ENCODE assay signal across 9 cellular contexts in the genomic region with DNA sequence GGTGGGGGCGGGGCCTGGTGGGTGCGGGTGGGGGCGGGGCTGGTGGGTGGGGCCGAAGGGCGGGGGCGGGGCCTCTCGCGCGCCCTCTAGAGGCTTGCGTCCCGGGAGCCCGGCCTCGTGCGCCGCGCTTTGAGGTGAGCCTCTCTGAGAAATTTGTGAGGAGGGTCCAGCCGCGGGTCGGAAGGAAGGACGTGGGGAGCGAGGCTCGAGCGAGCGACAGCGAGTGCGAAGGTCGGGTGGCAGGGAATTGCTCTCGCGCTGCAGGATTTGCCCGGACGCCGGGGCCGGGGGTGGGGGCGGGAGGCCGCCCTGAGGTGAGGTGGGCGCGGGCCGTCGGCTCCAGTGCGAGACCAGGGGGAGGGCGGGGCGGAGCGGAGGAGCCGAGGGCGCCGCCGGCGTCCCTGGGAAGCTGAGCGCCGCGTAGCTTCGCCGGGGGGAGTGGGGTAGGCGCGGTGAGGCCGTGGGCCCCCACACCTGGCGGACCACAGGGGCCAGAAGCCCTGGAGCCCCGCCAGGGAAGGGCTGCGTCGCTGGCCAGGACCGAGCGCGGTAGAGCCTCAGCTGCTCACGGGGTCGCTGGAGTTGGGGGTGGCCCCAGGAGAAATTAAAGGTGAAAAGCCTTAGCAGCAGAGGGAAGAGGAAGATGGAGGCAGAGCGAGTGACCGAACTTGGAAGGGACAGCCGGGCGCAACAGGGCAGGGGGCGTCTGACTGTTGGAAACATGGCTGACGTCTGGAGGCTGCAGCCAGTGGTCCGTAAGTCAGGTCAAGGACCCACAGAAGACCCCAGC. TPM values are rescaled to one million over a fixed set of nuclear protein-coding genes. Genes with fewer than 3 reads are reported as not detected.
DNase-seq lines count a peak whose midpoint lies in the region; FAIRE-seq and TF ChIP-seq lines count a peak whose summit lies in the region.
"Had no signal": no experiment of that assay in that cellular context is flagged by ENCODE, and none has a peak within 500 bp of the region (broad histone marks: within the 10 kb centered on the region; RNA-seq: fewer than 3 reads in every experiment).

No MANE protein-coding gene starts in this region.

- peak overlapping the region; percentile 97 for H3K4me3 Mint-ChIP-seq in T-helper 1 cell treated with Interleukin-12 subunit alpha and Interleukin-12 subunit beta and Interleukin-4 antibody, amounts not matched to agents 30 μg/mL and 1 μg/mL, for 36 hours

- no peaks in the 10 kb centered on the region for H3K9me3 Mint-ChIP-seq in T-helper 1 cell treated with Interleukin-12 subunit alpha and Interleukin-12 subunit beta and Interleukin-4 antibody, amounts not matched to agents 30 μg/mL and 1 μg/mL, for 36 hours

- peaks cover 6% of the 10 kb centered on the region for H3K79me1 ChIP-seq in neuronal stem cell (ENCODE audit: low read depth, low read length)

- H3K4ac ChIP-seq in neuronal stem cell (ENCODE audit: low read length): peak overlapping the region; percentile 28

- H3K18ac ChIP-seq in neuronal stem cell (ENCODE audit: low read length): peak overlapping the region; percentile 99

- no peak for FAIRE-seq in RCC 7860 (lab: Jason Lieb, UNC)
- FAIRE-seq: colon had no signal

- peak overlapping the region; percentile 83 to 96 (median 90) for H3K27ac ChIP-seq in esophagus squamous epithelium
- peak overlapping the region; percentile 70 for H3K27ac ChIP-seq in neuronal stem cell (replicated peaks; ENCODE audit: low read length)

- H2BK15ac ChIP-seq in neuronal stem cell (ENCODE audit: low read length): peak overlapping the region; percentile 72

- peak overlapping the region; percentile 73 for H2BK120ac ChIP-seq in neuronal stem cell (ENCODE audit: low read depth, low read length)

- peaks cover 37% of the 10 kb centered on the region for H3K36me3 Mint-ChIP-seq in T-helper 1 cell treated with Interleukin-12 subunit alpha and Interleukin-12 subunit beta and Interleukin-4 antibody, amounts not matched to agents 30 μg/mL and 1 μg/mL, for 36 hours (ENCODE audit: low read depth)

- WGBS in esophagus squamous epithelium, 2 donors: 12 to 18% methylated on average over 6 to 15 of the region's 72 CpGs
- no CpG with 5 or more reads among the region's 72 CpGs for WGBS in neuronal stem cell (ENCODE audit: extremely low coverage in 2 of 2, insufficient read length in 2 of 2, insufficient replicate concordance in 1 of 2), 2 donors

- H3K23ac ChIP-seq in neuronal stem cell (ENCODE audit: low read depth, low read length, poor library complexity): peak overlapping the region; percentile 39

- H3K4me1 ChIP-seq in ES-I3 (ENCODE audit: insufficient read depth, low read length) (0 out of 2 replicates have a peak, but pooled peaks cover 3% of the 10 kb centered on the region), esophagus squamous epithelium (peaks cover 20 to 53% (median 28%) of the 10 kb centered on the region in 3 donors), neuronal stem cell (ENCODE audit: control insufficient read depth in 2 of 2, insufficient read depth in 1 of 2, low read depth in 1 of 2, low read length in 2 of 2) (peaks cover 19 to 21% of the 10 kb centered on the region in 2 donors)

- H3K4me2 ChIP-seq in neuronal stem cell (ENCODE audit: insufficient read depth, low read length, poor library complexity, severe bottlenecking): peak overlapping the region; percentile 88

- TF ChIP-seq CTCF in GM20000 (IDR thresholded peaks at IDR 0.05; ENCODE audit: extremely low read depth, missing control alignments): peak; percentile 34
- peak; percentile 20 to 63 (median 58) for TF ChIP-seq CTCF in esophagus squamous epithelium (IDR thresholded peaks at IDR 0.05)

- H3K9ac ChIP-seq in ES-I3 (ENCODE audit: low read depth, low read length): peak overlapping the region; percentile 86
- peak overlapping the region; percentile 63 for H3K9ac ChIP-seq in neuronal stem cell (ENCODE audit: low read depth, low read length, poor library complexity)

- peak overlapping the region; percentile 67 to 98 (median 75) for H3K4me3 ChIP-seq in esophagus squamous epithelium
- H3K4me3 ChIP-seq in neuronal stem cell (ENCODE audit: low read length in 2 of 2): peak overlapping the region; percentile 49 to 80

- H3K27me3 Mint-ChIP-seq in T-helper 1 cell treated with Interleukin-12 subunit alpha and Interleukin-12 subunit beta and Interleukin-4 antibody, amounts not matched to agents 30 μg/mL and 1 μg/mL, for 36 hours (ENCODE audit: low read depth): no peaks in the 10 kb centered on the region

- peak overlapping the region; percentile 86 for H2AFZ ChIP-seq in neuronal stem cell (ENCODE audit: low read length)

- H2BK5ac ChIP-seq in neuronal stem cell (ENCODE audit: low read length): peak overlapping the region; percentile 83

- H3K14ac ChIP-seq in neuronal stem cell (ENCODE audit: low read length): peak overlapping the region; percentile 9

- H3K27me3 ChIP-seq in esophagus squamous epithelium (no peaks in the 10 kb centered on the region), neuronal stem cell (ENCODE audit: control insufficient read depth in 3 of 3, insufficient read depth in 3 of 3, low read depth in 1 of 3, low read length in 3 of 3) (no peaks in the 10 kb centered on the region)

- H3K27ac Mint-ChIP-seq in T-helper 1 cell treated with Interleukin-12 subunit alpha and Interleukin-12 subunit beta and Interleukin-4 antibody, amounts not matched to agents 30 μg/mL and 1 μg/mL, for 36 hours: peak overlapping the region; percentile 99

- DNase-seq in GM20000 (ENCODE audit: low spot score): peak; percentile 80
- DNase-seq in HuH-7.5 (ENCODE audit: low spot score): peak; percentile 40
- no peak for DNase-seq in esophagus squamous epithelium (lab: John Stamatoyannopoulos, UW)
- DNase-seq in neuronal stem cell (ENCODE audit: low spot score): peak; percentile 74
- DNase-seq in RCC 7860 (ENCODE audit: low spot score): no peak
- DNase-seq in hepatic stellate cell (ENCODE audit: low spot score): no peak

- H2BK12ac ChIP-seq in neuronal stem cell (ENCODE audit: low read length): peak overlapping the region; percentile 63

- peak overlapping the region; percentile 90 for H4K8ac ChIP-seq in neuronal stem cell (ENCODE audit: low read depth, low read length)

- H2AK5ac ChIP-seq in neuronal stem cell (ENCODE audit: low read depth, low read length): peak overlapping the region; percentile 98

- TF ChIP-seq POLR2A in esophagus squamous epithelium (IDR thresholded peaks at IDR 0.05): no peak

- H3K36me3 ChIP-seq in ES-I3 (ENCODE audit: insufficient read depth, low read length) (peaks cover 7% of the 10 kb centered on the region; the same call in 1 of the 2 replicates), esophagus squamous epithelium (peaks cover 0 to 34% (median 0%) of the 10 kb centered on the region in 3 donors), neuronal stem cell (replicated peaks in 1 of 2; ENCODE audit: control insufficient read depth in 2 of 2, insufficient read depth in 2 of 2, low read length in 2 of 2) (peaks cover 20 to 74% of the 10 kb centered on the region in 2 donors)

- intact Hi-C loops in esophagus squamous epithelium (cut with DNase I): loop anchor here (10.0 kb wide), 1 partner anchor 95 kb away; the partner anchor contains the start of genes C21orf58 and PCNT

- H3K9me3 ChIP-seq in ES-I3 (ENCODE audit: control insufficient read depth, insufficient read depth, low read length): no peaks in the 10 kb centered on the region
- no peaks in the 10 kb centered on the region for H3K9me3 ChIP-seq in esophagus squamous epithelium
- peaks cover 18 to 30% of the 10 kb centered on the region in 2 donors for H3K9me3 ChIP-seq in neuronal stem cell (replicated peaks in 1 of 2; ENCODE audit: control insufficient read depth in 2 of 2, insufficient read depth in 1 of 2, low read depth in 1 of 2, low read length in 2 of 2)

- H3K4me1 Mint-ChIP-seq in T-helper 1 cell treated with Interleukin-12 subunit alpha and Interleukin-12 subunit beta and Interleukin-4 antibody, amounts not matched to agents 30 μg/mL and 1 μg/mL, for 36 hours (ENCODE audit: low read depth): peaks cover 53% of the 10 kb centered on the region

- no peak overlapping the region for H4K91ac ChIP-seq in neuronal stem cell (ENCODE audit: low read depth, low read length, poor library complexity)

RNA-seq across cellular contexts. Expression of gene LSS, which starts 0.8 kb away (rescaled TPM):
- 100 to 1,000 TPM in 3 of 4 donors, 10 to 100 TPM in 1; 55.5 to 131 (median 115) TPM for total RNA-seq in esophagus squamous epithelium
- polyA plus RNA-seq in neuronal stem cell (2013, experiment 1 of 2): 42.5 TPM
- 42.2 TPM for polyA plus RNA-seq in neuronal stem cell (2013, experiment 2 of 2)

RNA-seq across cellular contexts. Expression of gene SPATC1L, which starts 45.1 kb away (rescaled TPM):
- total RNA-seq in esophagus squamous epithelium: 1 to 10 TPM; 4.0 to 7.2 (median 6.3) TPM
- polyA plus RNA-seq in neuronal stem cell (2013, experiment 1 of 2): 38.2 TPM
- polyA plus RNA-seq in neuronal stem cell (2013, experiment 2 of 2): 37.5 TPM

RNA-seq across cellular contexts. Expression of gene MCM3AP, which starts 56.1 kb away (rescaled TPM):
- total RNA-seq in esophagus squamous epithelium: 10 to 100 TPM; 31.3 to 72.7 (median 63.2) TPM
- polyA plus RNA-seq in neuronal stem cell (2013, experiment 1 of 2): 40.7 TPM
- 38.0 TPM for polyA plus RNA-seq in neuronal stem cell (2013, experiment 2 of 2)

RNA-seq across cellular contexts. Expression of gene YBEY, which starts 56.8 kb away (rescaled TPM):
- 10 to 100 TPM in 3 of 4 donors, 1 to 10 TPM in 1; 4.7 to 17.9 (median 11.7) TPM for total RNA-seq in esophagus squamous epithelium
- 36.3 TPM for polyA plus RNA-seq in neuronal stem cell (2013, experiment 1 of 2)
- 33.5 TPM for polyA plus RNA-seq in neuronal stem cell (2013, experiment 2 of 2)

Comparison
In these comparisons a context has a peak if more than half of its experiments do, and no peak if none do; other contexts are left out.
1. DNase-seq: peak in GM20000 (single experiment), HuH-7.5 (single experiment) and neuronal stem cell (single experiment); none in esophagus squamous epithelium (single experiment), RCC 7860 (single experiment) and hepatic stellate cell (single experiment).